8 cellular contexts compared by ENCODE assay signal in genomic region chr6:120826253-120826652, GRCh38.
A peak's percentile ranks its signal among the peaks of the same experiment; 100 is the strongest.
DNase-seq lines count a peak whose midpoint lies in the region; ATAC-seq, FAIRE-seq and TF ChIP-seq lines count a peak whose summit lies in the region.

No MANE protein-coding gene starts in this region.

- H3K9me2 ChIP-seq in SU-DHL-6 (replicated peaks; ENCODE audit: insufficient read depth, low read length) = no peaks in the 10 kb centered on the region

- H3K4me2 ChIP-seq in SU-DHL-6 (ENCODE audit: low read depth, low read length, poor library complexity, severe bottlenecking) (no peak overlapping the region), keratinocyte (ENCODE audit: control insufficient read depth, extremely low read depth, insufficient read depth, low read depth, low read length) (no peak overlapping the region)

- TF ChIP-seq POLR2A in GM18505 (IDR thresholded peaks at IDR 0.05; ENCODE audit: borderline replicate concordance, extremely low read depth, insufficient read depth, insufficient read length) = no peak

- H3K27ac ChIP-seq in SU-DHL-6 (ENCODE audit: low read depth, low read length) (no peak overlapping the region), keratinocyte (ENCODE audit: control insufficient read depth, insufficient read depth, low read length) (no peak overlapping the region)
- no peak overlapping the region for H3K27ac ChIP-seq in CD4-positive, alpha-beta memory T cell (ENCODE audit: low read depth, low read length)
- H3K27ac ChIP-seq in CD8-positive, alpha-beta T cell (ENCODE audit: low read depth, low read length) = no peak overlapping the region

- CTCF ChIA-PET in CD4-positive, alpha-beta memory T cell (lab: Charles Lee; ENCODE audit: partially characterized antibody) = interaction anchor here (1.2 to 1.3 kb wide), 2 partner anchors 9 to 1476 kb away, joined by 4 read pairs; no protein-coding TSS in a partner anchor
- CTCF ChIA-PET in CD8-positive, alpha-beta T cell (lab: Charles Lee) = no interaction called here

- H3K4me3 ChIP-seq in SU-DHL-6 (ENCODE audit: insufficient read depth, low read length, poor library complexity, severe bottlenecking) (no peak overlapping the region), keratinocyte (ENCODE audit: control insufficient read depth in 2 of 3, extremely low read depth in 1 of 3, insufficient read depth in 2 of 3, low read depth in 1 of 3, low read length in 3 of 3) (no peak overlapping the region)
- H3K4me3 ChIP-seq in CD4-positive, alpha-beta memory T cell (ENCODE audit: low read length in 2 of 2) = no peak overlapping the region
- H3K4me3 ChIP-seq in CD8-positive, alpha-beta T cell (ENCODE audit: low read depth, low read length) = no peak overlapping the region

- no peaks in the 10 kb centered on the region for H4K20me1 ChIP-seq in SU-DHL-6 (ENCODE audit: low read depth, low read length)
- H4K20me1 ChIP-seq in keratinocyte (ENCODE audit: control insufficient read depth, extremely low read depth, insufficient read depth, low read length) = no peaks in the 10 kb centered on the region

- peak; percentile 25 for TF ChIP-seq CTCF in SU-DHL-6 (IDR thresholded peaks at IDR 0.05; ENCODE audit: insufficient read depth, low read length, poor library complexity, severe bottlenecking)
- peak; percentile 61 to 75 (median 62) for TF ChIP-seq CTCF in keratinocyte (optimal IDR thresholded peaks at IDR 0.05 in 1 of 3, IDR thresholded peaks at IDR 0.05 in 1 of 3, conservative IDR thresholded peaks at IDR 0.05 in 1 of 3; ENCODE audit: extremely low read depth in 1 of 3, insufficient read depth in 2 of 3, low read length in 3 of 3)
- no peak for TF ChIP-seq CTCF in CD8-positive, alpha-beta T cell (IDR thresholded peaks at IDR 0.05)

- FAIRE-seq in keratinocyte (lab: Jason Lieb, UNC) = peak; percentile 26

- no peaks in the 10 kb centered on the region for H3K36me3 ChIP-seq in SU-DHL-6 (ENCODE audit: low read length)
- no peaks in the 10 kb centered on the region for H3K36me3 ChIP-seq in keratinocyte (ENCODE audit: control insufficient read depth in 2 of 2, extremely low read depth in 1 of 2, insufficient read depth in 2 of 2, low read length in 2 of 2)
- H3K36me3 ChIP-seq in CD4-positive, alpha-beta memory T cell (ENCODE audit: insufficient read depth, low read length) = no peaks in the 10 kb centered on the region
- no peaks in the 10 kb centered on the region for H3K36me3 ChIP-seq in CD8-positive, alpha-beta T cell (ENCODE audit: insufficient read depth, low read length)

- peak; percentile 43 for ATAC-seq in HG03175 (IDR thresholded peaks at IDR 0.05; ENCODE audit: unreplicated experiment)
- ATAC-seq in GM18505 (IDR thresholded peaks at IDR 0.05; ENCODE audit: unreplicated experiment) = no peak
- no peak for ATAC-seq in CD8-positive, alpha-beta T cell

- H2AFZ ChIP-seq in SU-DHL-6 (ENCODE audit: low read depth, low read length, severe bottlenecking) = no peak overlapping the region
- no peak overlapping the region for H2AFZ ChIP-seq in keratinocyte (ENCODE audit: control insufficient read depth, low read length)

- H3K9me3 ChIP-seq in SU-DHL-6 (ENCODE audit: insufficient read depth, low read length) = no peaks in the 10 kb centered on the region
- H3K9me3 ChIP-seq in keratinocyte (ENCODE audit: control insufficient read depth, low read depth, low read length) = no peaks in the 10 kb centered on the region
- H3K9me3 ChIP-seq in CD4-positive, alpha-beta memory T cell (ENCODE audit: control insufficient read depth in 1 of 2, low read length in 2 of 2) = no peaks in the 10 kb centered on the region
- H3K9me3 ChIP-seq in CD8-positive, alpha-beta T cell (ENCODE audit: low read length) = no peaks in the 10 kb centered on the region

- in situ Hi-C loops in G401 (cut with HindIII; ENCODE audit: low sequenced_read_pairs) = no loop called here

- POLR2A ChIA-PET in CD4-positive, alpha-beta memory T cell (lab: Charles Lee; ENCODE audit: partially characterized antibody) = no interaction called here
- POLR2A ChIA-PET in CD8-positive, alpha-beta T cell (lab: Charles Lee) = no interaction called here

- H3K27me3 ChIP-seq in SU-DHL-6 (ENCODE audit: low read length) (no peaks in the 10 kb centered on the region), keratinocyte (ENCODE audit: control insufficient read depth, extremely low read depth, insufficient read depth, low read length) (no peaks in the 10 kb centered on the region)
- H3K27me3 ChIP-seq in CD4-positive, alpha-beta memory T cell (ENCODE audit: insufficient read depth, low read length) = no peaks in the 10 kb centered on the region
- no peaks in the 10 kb centered on the region for H3K27me3 ChIP-seq in CD8-positive, alpha-beta T cell (ENCODE audit: insufficient read depth, low read length)

- peaks cover 0 to 2% of the 10 kb centered on the region in 2 donors for H3K27me3 Mint-ChIP-seq in CD4-positive, alpha-beta memory T cell
- no peaks in the 10 kb centered on the region for H3K27me3 Mint-ChIP-seq in CD8-positive, alpha-beta T cell (ENCODE audit: low read depth)

- dilution Hi-C loops in keratinocyte (cut with MboI; ENCODE audit: extremely low pct_ligation_motif_present, low sequenced_read_pairs) = no loop called here

- DNase-seq in G401 (ENCODE audit: low spot score) = peak; percentile 17
- DNase-seq in keratinocyte (ENCODE audit: low read depth, low spot score) = no peak
- no peak for DNase-seq in AML-193 (lab: John Stamatoyannopoulos, UW)
- no peak for DNase-seq in CD4-positive, alpha-beta memory T cell
- no peak for DNase-seq in CD8-positive, alpha-beta T cell

- no peaks in the 10 kb centered on the region for H3K79me2 ChIP-seq in SU-DHL-6 (ENCODE audit: insufficient read depth, low read length)
- H3K79me2 ChIP-seq in keratinocyte (ENCODE audit: control insufficient read depth, insufficient read depth, low read length) = no peaks in the 10 kb centered on the region

- H3K9me3 Mint-ChIP-seq in CD4-positive, alpha-beta memory T cell = peaks cover 0 to 9% (median 0%) of the 10 kb centered on the region in 8 donors
- peaks cover 3% of the 10 kb centered on the region for H3K9me3 Mint-ChIP-seq in CD8-positive, alpha-beta T cell

- intact Hi-C loops in CD4-positive, alpha-beta memory T cell (cut with micrococcal nuclease) = loop anchor here (5.0 kb wide), 1 partner anchor 1494 kb away; no protein-coding TSS in a partner anchor
- intact Hi-C loops in CD8-positive, alpha-beta T cell (cut with DNase I, micrococcal nuclease) = loop anchor here in 1 of 2 experiments (5.0 kb wide), 1 partner anchor 1494 kb away; no protein-coding TSS in a partner anchor

- no peaks in the 10 kb centered on the region for H3K36me3 Mint-ChIP-seq in CD4-positive, alpha-beta memory T cell
- no peaks in the 10 kb centered on the region for H3K36me3 Mint-ChIP-seq in CD8-positive, alpha-beta T cell

- H3K9ac ChIP-seq in SU-DHL-6 (ENCODE audit: low read length) (no peak overlapping the region), keratinocyte (ENCODE audit: control insufficient read depth, extremely low read depth, insufficient read depth, low read length) (no peak overlapping the region)

- H3F3A ChIP-seq in SU-DHL-6 (ENCODE audit: insufficient read depth) = no peaks in the 10 kb centered on the region

- no peak overlapping the region for H3K4me3 Mint-ChIP-seq in CD4-positive, alpha-beta memory T cell
- no peak overlapping the region for H3K4me3 Mint-ChIP-seq in CD8-positive, alpha-beta T cell

- H3K4me1 Mint-ChIP-seq in CD4-positive, alpha-beta memory T cell = no peaks in the 10 kb centered on the region
- H3K4me1 Mint-ChIP-seq in CD8-positive, alpha-beta T cell (ENCODE audit: low read depth) = no peaks in the 10 kb centered on the region

- no peaks in the 10 kb centered on the region for H3K4me1 ChIP-seq in keratinocyte (ENCODE audit: control insufficient read depth, extremely low read depth, insufficient read depth, low read length)
- no peaks in the 10 kb centered on the region for H3K4me1 ChIP-seq in CD4-positive, alpha-beta memory T cell (ENCODE audit: insufficient read depth, low read length)
- no peaks in the 10 kb centered on the region for H3K4me1 ChIP-seq in CD8-positive, alpha-beta T cell (ENCODE audit: insufficient read depth, low read length)

- no peaks in the 10 kb centered on the region for H3K9me1 ChIP-seq in keratinocyte (ENCODE audit: control insufficient read depth, extremely low read depth, insufficient read depth, low read length)

- no peak overlapping the region for H3K27ac Mint-ChIP-seq in CD4-positive, alpha-beta memory T cell
- no peak overlapping the region for H3K27ac Mint-ChIP-seq in CD8-positive, alpha-beta T cell
